Comparison of ENCODE assay signal across 14 cellular contexts in genomic region chr3:100104817-100105413, GRCh38. TPM values are rescaled to one million over a fixed set of nuclear protein-coding genes. Genes with fewer than 3 reads are reported as not detected.
DNase-seq lines count a peak whose midpoint lies in the region; ATAC-seq and TF ChIP-seq lines count a peak whose summit lies in the region.
"Had no signal": no experiment of that assay in that cellular context is flagged by ENCODE, and none has a peak within 500 bp of the region (broad histone marks: within the 10 kb centered on the region; RNA-seq: fewer than 3 reads in every experiment).

No MANE protein-coding gene starts in this region.

- H3K4me1 ChIP-seq in GM23248 (ENCODE audit: insufficient read depth) = peaks cover 41% of the 10 kb centered on the region

- no peaks in the 10 kb centered on the region for H4K20me1 ChIP-seq in GM23248 (ENCODE audit: insufficient read depth)

- ATAC-seq in memory B cell (ENCODE audit: low read depth) = no peak
- no peak for ATAC-seq in sciatic nerve
- no peak for ATAC-seq in HG03460 (IDR thresholded peaks at IDR 0.05; ENCODE audit: unreplicated experiment)

- no peaks in the 10 kb centered on the region for H3K9me3 ChIP-seq in GM23248 (ENCODE audit: low read depth)
- H3K9me3 ChIP-seq: suprapubic skin had no signal

- H3K27ac ChIP-seq in 22Rv1 = peak overlapping the region; percentile 50
- H3K27ac ChIP-seq in GM23248 = 0 out of 2 replicates have a peak overlapping the region, but pooled peaks have one; percentile 7
- H3K27ac ChIP-seq: suprapubic skin had no signal

- POLR2A ChIA-PET in activated CD4-positive, alpha-beta memory T cell treated with anti-CD3 and anti-CD28 coated beads for 36 hours (lab: Charles Lee) = no interaction called here

- H3K79me2 ChIP-seq in GM23248 (ENCODE audit: insufficient read depth) = no peaks in the 10 kb centered on the region

- peak overlapping the region; percentile 77 for H2AFZ ChIP-seq in GM23248

- H3K36me3 ChIP-seq in GM23248 (ENCODE audit: low read depth) = no peaks in the 10 kb centered on the region
- H3K36me3 ChIP-seq: suprapubic skin had no signal

- H3K9ac ChIP-seq in GM23248 = no peak overlapping the region

- CTCF ChIA-PET in activated CD4-positive, alpha-beta memory T cell treated with anti-CD3 and anti-CD28 coated beads for 36 hours (lab: Charles Lee) = interaction anchor here (0.6 to 1.5 kb wide), 4 partner anchors 14 to 273 kb away, joined by 3 to 4 read pairs (median 3); partner anchors contain the start of gene TBC1D23

- H3K27me3 Mint-ChIP-seq in activated CD4-positive, alpha-beta memory T cell treated with anti-CD3 and anti-CD28 coated beads for 36 hours = no peaks in the 10 kb centered on the region
- no peaks in the 10 kb centered on the region for H3K27me3 Mint-ChIP-seq in memory B cell
- H3K27me3 Mint-ChIP-seq: CD4-positive, alpha-beta memory T cell; central memory CD8-positive, alpha-beta T cell had no signal

- DNase-seq in GM23248 (peak; percentile 12), memory B cell (ENCODE audit: low spot score in 2 of 2) (no peak), NOMO-1 treated with DMSO at 0.1 percent for 48 hours (lab: John Stamatoyannopoulos, UW; ENCODE audit: unreplicated experiment) (no peak), sciatic nerve (ENCODE audit: low spot score) (no peak)
- no peak for DNase-seq in activated CD4-positive, alpha-beta memory T cell treated with anti-CD3 and anti-CD28 coated beads for 36 hours
- DNase-seq in activated CD8-positive, alpha-beta memory T cell treated with anti-CD3 and anti-CD28 coated beads, Interleukin-2, amount 50 U/mL, for 4 hours = no peak
- DNase-seq: CD4-positive, alpha-beta memory T cell; NCI-H1105; NCI-H748 treated with DMSO at 0.1 percent for 48 hours; stimulated activated CD4-positive, alpha-beta T cell treated with anti-CD3 and anti-CD28 coated beads, Interleukin-2, amount 100 ng/mL, for 24 hours had no signal

- no peak for TF ChIP-seq CTCF in 22Rv1 (IDR thresholded peaks at IDR 0.05)

- H3K27ac Mint-ChIP-seq in activated CD4-positive, alpha-beta memory T cell treated with anti-CD3 and anti-CD28 coated beads for 36 hours = peak overlapping the region; percentile 69
- H3K27ac Mint-ChIP-seq in memory B cell = no peak overlapping the region
- H3K27ac Mint-ChIP-seq: CD4-positive, alpha-beta memory T cell had no signal

- in situ Hi-C loops in GM23248 (cut with MboI) = no loop called here

- peaks cover 2% of the 10 kb centered on the region for H3K36me3 Mint-ChIP-seq in activated CD4-positive, alpha-beta memory T cell treated with anti-CD3 and anti-CD28 coated beads for 36 hours
- H3K36me3 Mint-ChIP-seq in memory B cell = peaks cover 2% of the 10 kb centered on the region

- H3K9me3 Mint-ChIP-seq in activated CD4-positive, alpha-beta memory T cell treated with anti-CD3 and anti-CD28 coated beads for 36 hours = peaks cover 2% of the 10 kb centered on the region
- H3K9me3 Mint-ChIP-seq in memory B cell = peaks cover 1% of the 10 kb centered on the region

- H3K4me3 Mint-ChIP-seq in activated CD4-positive, alpha-beta memory T cell treated with anti-CD3 and anti-CD28 coated beads for 36 hours = no peak overlapping the region
- peak overlapping the region; percentile 11 for H3K4me3 Mint-ChIP-seq in memory B cell
- H3K4me3 Mint-ChIP-seq: CD4-positive, alpha-beta memory T cell; central memory CD8-positive, alpha-beta T cell had no signal

- peak overlapping the region; percentile 25 for H3K4me2 ChIP-seq in GM23248 (ENCODE audit: unreplicated experiment)

- intact Hi-C loops in activated CD4-positive, alpha-beta memory T cell treated with anti-CD3 and anti-CD28 coated beads for 36 hours (cut with micrococcal nuclease) = loop anchor here (2.0 kb wide), 2 partner anchors 18 to 32 kb away; no protein-coding TSS in a partner anchor
- intact Hi-C loops in sciatic nerve (cut with DNase I) = no loop called here

- no peaks in the 10 kb centered on the region for H3K27me3 ChIP-seq in GM23248 (replicated peaks; ENCODE audit: insufficient read depth)
- H3K27me3 ChIP-seq: suprapubic skin had no signal

- no peaks in the 10 kb centered on the region for H3K9me2 ChIP-seq in GM23248 (ENCODE audit: insufficient read depth)

- no peaks in the 10 kb centered on the region; the same call in 1 of the 2 replicates for H3F3A ChIP-seq in GM23248 (ENCODE audit: insufficient read depth)

- no peak overlapping the region for H3K4me3 ChIP-seq in GM23248
- H3K4me3 ChIP-seq: suprapubic skin had no signal

- H3K4me1 Mint-ChIP-seq in activated CD4-positive, alpha-beta memory T cell treated with anti-CD3 and anti-CD28 coated beads for 36 hours (ENCODE audit: low read depth) = peaks cover 29% of the 10 kb centered on the region
- H3K4me1 Mint-ChIP-seq in memory B cell = peaks cover 32% of the 10 kb centered on the region
- H3K4me1 Mint-ChIP-seq: CD4-positive, alpha-beta memory T cell; central memory CD8-positive, alpha-beta T cell had no signal

RNA-seq across cellular contexts. Expression of gene FILIP1L, which starts 9.4 kb away (rescaled TPM):
- 45.0 and 48.2 TPM in 2 replicates for total RNA-seq in GM23248 (2014; rRNA removed; shearing (Covaris generic))
- polyA plus RNA-seq in GM23248 (2016; fragmentation: Nextera tagmentation; extraction: Ambion mirVana) = 60.9 and 66.3 TPM in 2 replicates
- under 1 TPM; 0.10 to 0.17 TPM for total RNA-seq in activated CD4-positive, alpha-beta memory T cell treated with anti-CD3 and anti-CD28 coated beads for 36 hours
- 36.2 TPM for total RNA-seq in sciatic nerve
- total RNA-seq: CD4-positive, alpha-beta memory T cell had no signal

Comparison
In these comparisons a context has a peak if more than half of its experiments do, and no peak if none do; other contexts are left out.
1. RNA of gene FILIP1L, which starts 9.4 kb away (total RNA-seq): 45.0 to 48.2 TPM in GM23248 and 36.2 TPM in sciatic nerve (single experiment); 0.10 to 0.17 TPM in activated CD4-positive, alpha-beta memory T cell treated with anti-CD3 and anti-CD28 coated beads for 36 hours; every median in the first group is over 10 times any median in the second.